ENCODE assay signal across 18 cellular contexts in genomic region chr9:23005061-23005690, GRCh38.
DNase-seq lines count a peak whose midpoint lies in the region; ATAC-seq and TF ChIP-seq lines count a peak whose summit lies in the region.
"Had no signal": no experiment of that assay in that cellular context is flagged by ENCODE, and none has a peak within 500 bp of the region (broad histone marks: within the 10 kb centered on the region; RNA-seq: fewer than 3 reads in every experiment).

No MANE protein-coding gene starts in this region.

- no peaks in the 10 kb centered on the region for H3F3A ChIP-seq in GM23338 (replicated peaks; ENCODE audit: low read depth)

- TF ChIP-seq CTCF in GM23338 (conservative IDR thresholded peaks at IDR 0.05; ENCODE audit: low read depth in 2 of 2) = no peak
- no peak for TF ChIP-seq CTCF in dorsolateral prefrontal cortex (IDR thresholded peaks at IDR 0.05 in 54 of 56, conservative IDR thresholded peaks at IDR 0.05 in 2 of 56; ENCODE audit: low read depth in 1 of 56, partially characterized antibody in 56 of 56)
- no peak for TF ChIP-seq CTCF in heart right ventricle (IDR thresholded peaks at IDR 0.05)

- intact Hi-C loops in dorsolateral prefrontal cortex (cut with DNase I) = no loop called here
- intact Hi-C loops in heart right ventricle (cut with DNase I) = loop anchor here in 1 of 10 donors (10.0 kb wide), 1 partner anchor 60 kb away; no protein-coding TSS in a partner anchor

- H3K36me3 Mint-ChIP-seq in GM23338 (ENCODE audit: low read depth) = no peaks in the 10 kb centered on the region
- H3K36me3 Mint-ChIP-seq: naive thymus-derived CD8-positive, alpha-beta T cell had no signal

- peaks cover 7% of the 10 kb centered on the region; the same call in 2 of the 3 replicates for H3K4me1 Mint-ChIP-seq in GM23338
- H3K4me1 Mint-ChIP-seq: activated CD4-positive, alpha-beta T cell treated with anti-CD3 and anti-CD28 coated beads for 36 hours; naive thymus-derived CD8-positive, alpha-beta T cell had no signal

- H3K36me3 ChIP-seq in GM23338 (ENCODE audit: insufficient read depth) (no peaks in the 10 kb centered on the region), heart right ventricle (no peaks in the 10 kb centered on the region)
- H3K36me3 ChIP-seq: BLaER1 treated with 17β-estradiol and CSF1 and Interleukin-3, amounts not matched to agents 10 nM and 100 nM had no signal

- H3K4me3 ChIP-seq in GM23338 (no peak overlapping the region), dorsolateral prefrontal cortex (peak overlapping the region in 35 of 59 donors; percentile 2 to 50 (median 26)), heart right ventricle (no peak overlapping the region)
- H3K4me3 ChIP-seq: BLaER1 treated with 17β-estradiol and CSF1 and Interleukin-3, amounts not matched to agents 10 nM and 100 nM; body of pancreas had no signal

- H3K79me2 ChIP-seq in GM23338 (replicated peaks; ENCODE audit: insufficient read depth) = no peaks in the 10 kb centered on the region

- 59 to 70% methylated on average over 6 of the region's 6 CpGs for WGBS in heart right ventricle, 2 donors

- H3K9me3 ChIP-seq in heart right ventricle = peaks cover 0 to 7% (median 0%) of the 10 kb centered on the region in 11 donors
- H3K9me3 ChIP-seq: BLaER1 treated with 17β-estradiol and CSF1 and Interleukin-3, amounts not matched to agents 10 nM and 100 nM; body of pancreas had no signal

- H2AFZ ChIP-seq in GM23338 = no peak overlapping the region

- DNase-seq in GM23338 (ENCODE audit: low spot score) (peak; percentile 2), NCI-H748 treated with DMSO at 0.1 percent for 48 hours (lab: John Stamatoyannopoulos, UW) (peak; percentile 81), dorsolateral prefrontal cortex (peak in 5 of 10 donors; percentile 16 to 68 (median 49)), occipital lobe (lab: John Stamatoyannopoulos, UW) (peak; percentile 37), heart right ventricle (no peak), D341Med (ENCODE audit: low spot score) (no peak)
- DNase-seq: activated CD4-positive, alpha-beta T cell treated with anti-CD3 and anti-CD28 coated beads for 36 hours; activated CD8-positive, alpha-beta memory T cell treated with anti-CD3 and anti-CD28 coated beads, Interleukin-2, amount 50 U/mL, for 48 hours; body of pancreas; erythroblast; islet precursor cell; naive thymus-derived CD8-positive, alpha-beta T cell; NCI-H1694; stimulated activated naive CD4-positive, alpha-beta T cell; trophoblast cell had no signal

- H3K4me1 ChIP-seq in GM23338 (ENCODE audit: insufficient read depth) (peaks cover 5% of the 10 kb centered on the region), heart right ventricle (no peaks in the 10 kb centered on the region)
- H3K4me1 ChIP-seq: BLaER1 treated with 17β-estradiol and CSF1 and Interleukin-3, amounts not matched to agents 10 nM and 100 nM; body of pancreas had no signal

- H3K4me3 Mint-ChIP-seq in GM23338 = no peak overlapping the region
- H3K4me3 Mint-ChIP-seq: activated CD4-positive, alpha-beta T cell treated with anti-CD3 and anti-CD28 coated beads for 36 hours; dendritic cell treated with granulocyte-macrophage colony-stimulating factor and Interleukin-4, amounts not matched to agents 40 ng/mL and 50 ng/mL, for 4 days; naive thymus-derived CD8-positive, alpha-beta T cell had no signal

- H3K27me3 Mint-ChIP-seq in GM23338 (ENCODE audit: insufficient read depth, low read depth, poor library complexity) = no peaks in the 10 kb centered on the region
- H3K27me3 Mint-ChIP-seq: activated CD4-positive, alpha-beta T cell treated with anti-CD3 and anti-CD28 coated beads for 36 hours; dendritic cell treated with granulocyte-macrophage colony-stimulating factor and Interleukin-4, amounts not matched to agents 40 ng/mL and 50 ng/mL, for 4 days; naive thymus-derived CD8-positive, alpha-beta T cell had no signal

- H3K4me2 ChIP-seq in GM23338 = no peak overlapping the region
- H3K4me2 ChIP-seq: BLaER1 treated with 17β-estradiol and CSF1 and Interleukin-3, amounts not matched to agents 10 nM and 100 nM had no signal

- H3K9me3 Mint-ChIP-seq in GM23338 = no peaks in the 10 kb centered on the region

- H3K27ac ChIP-seq in GM23338 (ENCODE audit: low read depth) = no peak overlapping the region
- peak overlapping the region in 27 of 59 donors; percentile 4 to 67 (median 39) for H3K27ac ChIP-seq in dorsolateral prefrontal cortex
- H3K27ac ChIP-seq in heart right ventricle = no peak overlapping the region
- H3K27ac ChIP-seq: BLaER1 treated with 17β-estradiol and CSF1 and Interleukin-3, amounts not matched to agents 10 nM and 100 nM; body of pancreas had no signal

- H3K27ac Mint-ChIP-seq in GM23338 = no peak overlapping the region
- H3K27ac Mint-ChIP-seq: activated CD4-positive, alpha-beta T cell treated with anti-CD3 and anti-CD28 coated beads for 36 hours; dendritic cell treated with granulocyte-macrophage colony-stimulating factor and Interleukin-4, amounts not matched to agents 40 ng/mL and 50 ng/mL, for 4 days; naive thymus-derived CD8-positive, alpha-beta T cell had no signal

- H3K9me2 ChIP-seq in GM23338 (ENCODE audit: insufficient read depth) = no peaks in the 10 kb centered on the region

- no peaks in the 10 kb centered on the region for H3K27me3 ChIP-seq in GM23338 (ENCODE audit: insufficient read depth)
- H3K27me3 ChIP-seq in dorsolateral prefrontal cortex = no peaks in the 10 kb centered on the region
- no peaks in the 10 kb centered on the region for H3K27me3 ChIP-seq in heart right ventricle
- H3K27me3 ChIP-seq: BLaER1 treated with 17β-estradiol and CSF1 and Interleukin-3, amounts not matched to agents 10 nM and 100 nM; body of pancreas had no signal

- no peaks in the 10 kb centered on the region for H4K20me1 ChIP-seq in GM23338 (replicated peaks; ENCODE audit: insufficient read depth)
- H4K20me1 ChIP-seq: BLaER1 treated with 17β-estradiol and CSF1 and Interleukin-3, amounts not matched to agents 10 nM and 100 nM had no signal

- ATAC-seq in GM23338 (no peak), heart right ventricle (no peak), GM18519 (IDR thresholded peaks at IDR 0.05; ENCODE audit: low FRiP score, unreplicated experiment) (no peak)
- ATAC-seq: activated CD4-positive, alpha-beta T cell treated with anti-CD3 and anti-CD28 coated beads for 36 hours; body of pancreas; naive thymus-derived CD8-positive, alpha-beta T cell had no signal

TF ChIP-seq in GM23338, 12 proteins besides CTCF, POLR2A, EP300 and RAD21 (continues in another document):
- TF ChIP-seq JUNB (IDR thresholded peaks at IDR 0.05; ENCODE audit: unreplicated experiment) (no peak), POLR2AphosphoS5 (IDR thresholded peaks at IDR 0.05; ENCODE audit: low read depth) (no peak), EZH2phosphoT487 (IDR thresholded peaks at IDR 0.05; ENCODE audit: unreplicated experiment) (no peak), NANOG (IDR thresholded peaks at IDR 0.05; ENCODE audit: borderline replicate concordance) (no peak), ETS1 (IDR thresholded peaks at IDR 0.05) (no peak)

Comparison
In these comparisons a context has a peak if more than half of its experiments do, and no peak if none do; other contexts are left out.
1. DNase-seq: peak in GM23338 (single experiment), NCI-H748 treated with DMSO at 0.1 percent for 48 hours (single experiment) and occipital lobe (single experiment); none in heart right ventricle (0 of 2) and D341Med (single experiment).
2. H3K4me3 ChIP-seq: peak in dorsolateral prefrontal cortex (35 of 59); none in GM23338 (single experiment) and heart right ventricle (0 of 10).